14 cellular contexts compared by ENCODE assay signal in genomic region chr3:63096248-63097058, GRCh38.
"Had no signal": no experiment of that assay in that cellular context is flagged by ENCODE, and none has a peak within 500 bp of the region (broad histone marks: within the 10 kb centered on the region; RNA-seq: fewer than 3 reads in every experiment).

No MANE protein-coding gene starts in this region.

- H3K9me3 ChIP-seq: colonic mucosa, psoas muscle, suprapubic skin, upper lobe of left lung had no signal

- H3K4me1 Mint-ChIP-seq: nephron had no signal

- H3K9me3 Mint-ChIP-seq: nephron; stimulated activated naive CD8-positive, alpha-beta T cell treated with anti-CD3 and anti-CD28 coated beads, Interleukin-15, Interleukin-2, amounts not matched to agents 100 ng/mL and 50 ng/mL, for 24 hours had no signal

- H3K4me3 ChIP-seq: colonic mucosa, psoas muscle, suprapubic skin, upper lobe of left lung had no signal

- H3K27me3 ChIP-seq: colonic mucosa, suprapubic skin, upper lobe of left lung had no signal

- H3K27ac Mint-ChIP-seq: nephron; stimulated activated naive CD8-positive, alpha-beta T cell treated with anti-CD3 and anti-CD28 coated beads, Interleukin-15, Interleukin-2, amounts not matched to agents 100 ng/mL and 50 ng/mL, for 24 hours had no signal

- H3K4me3 Mint-ChIP-seq: nephron; stimulated activated naive CD8-positive, alpha-beta T cell treated with anti-CD3 and anti-CD28 coated beads, Interleukin-15, Interleukin-2, amounts not matched to agents 100 ng/mL and 50 ng/mL, for 24 hours had no signal

- H3K36me3 ChIP-seq: colonic mucosa, suprapubic skin, upper lobe of left lung had no signal

- FAIRE-seq: TTC549 had no signal

- H3K4me1 ChIP-seq: colonic mucosa, psoas muscle, suprapubic skin, upper lobe of left lung had no signal

- H3K27ac ChIP-seq: colonic mucosa, psoas muscle, suprapubic skin, upper lobe of left lung had no signal

- ATAC-seq: left ventricle myocardium superior, psoas muscle, sciatic nerve had no signal

- DNase-seq: activated CD4-positive, alpha-beta T cell treated with anti-CD3 and anti-CD28 coated beads, Interleukin-2, amount 50 U/mL, for 1 hour; activated CD8-positive, alpha-beta memory T cell treated with anti-CD3 and anti-CD28 coated beads for 24 hours; activated naive CD4-positive, alpha-beta T cell; colonic mucosa; foreskin fibroblast; kidney glomerular epithelial cell; left ventricle myocardium superior; psoas muscle had no signal

- H3K27me3 Mint-ChIP-seq: stimulated activated naive CD8-positive, alpha-beta T cell treated with anti-CD3 and anti-CD28 coated beads, Interleukin-15, Interleukin-2, amounts not matched to agents 100 ng/mL and 50 ng/mL, for 24 hours had no signal
